Comparison of ENCODE assay signal across 30 cellular contexts in the genomic region with DNA sequence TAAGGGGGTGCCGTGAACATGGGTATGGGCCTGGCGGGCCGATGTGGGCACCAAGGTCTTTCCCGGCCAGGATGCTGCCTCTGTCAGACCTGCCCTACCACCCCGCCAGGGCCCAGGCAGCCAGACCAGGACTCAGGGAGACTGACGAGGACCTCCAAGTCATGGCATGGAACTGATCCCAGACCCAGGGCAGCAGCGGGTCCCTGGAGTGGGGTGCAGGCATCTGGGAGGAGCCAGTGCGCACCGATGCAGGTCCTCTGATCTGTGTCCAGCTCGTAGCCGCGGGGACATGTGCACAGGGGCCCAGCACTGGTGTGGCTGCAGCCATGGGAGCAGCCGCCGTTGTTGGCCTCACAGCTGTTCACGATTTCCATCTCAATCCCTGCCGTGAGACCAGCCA. TPM values are rescaled to one million over a fixed set of nuclear protein-coding genes. Genes with fewer than 3 reads are reported as not detected.
"Had no signal": no experiment of that assay in that cellular context is flagged by ENCODE, and none has a peak within 500 bp of the region (broad histone marks: within the 10 kb centered on the region; RNA-seq: fewer than 3 reads in every experiment).

No MANE protein-coding gene starts in this region.

- H3K4me2 ChIP-seq: neural progenitor cell, smooth muscle cell had no signal

- FAIRE-seq: pancreas, urothelium cell line had no signal

- H3K4me1 Mint-ChIP-seq: natural killer cell; nephron; neural progenitor cell; stimulated activated naive CD8-positive, alpha-beta T cell treated with anti-CD3 and anti-CD28 coated beads, Interleukin-15, amount 100 ng/mL, for 72 hours had no signal

- H3K4me3 ChIP-seq: neural progenitor cell, pancreas, psoas muscle, skin epidermis, smooth muscle cell, spleen, suprapubic skin, testis, tibial artery, transverse colon, upper lobe of left lung, vagina had no signal

- ATAC-seq: naive thymus-derived CD4-positive, alpha-beta T cell; natural killer cell; pancreas; right cardiac atrium; sciatic nerve; stimulated activated naive CD8-positive, alpha-beta T cell treated with anti-CD3 and anti-CD28 coated beads, Interleukin-15, amount 100 ng/mL, for 72 hours; stimulated activated naive CD8-positive, alpha-beta T cell treated with anti-CD3 and anti-CD28 coated beads, Interleukin-15, Interleukin-2, amounts not matched to agents 100 U/mL and 50 U/mL, for 24 hours had no signal

- H3K27ac ChIP-seq: neural progenitor cell, neutrophil, pancreas, psoas muscle, skin epidermis, spleen, suprapubic skin, testis, tibial artery, transverse colon, upper lobe of left lung, vagina had no signal

- H3K9me3 ChIP-seq: neutrophil, pancreas, psoas muscle, spleen, suprapubic skin, testis, tibial artery, transverse colon, upper lobe of left lung, vagina had no signal

- H3K9ac ChIP-seq: neural progenitor cell had no signal

- H3K27ac Mint-ChIP-seq: naive thymus-derived CD4-positive, alpha-beta T cell; natural killer cell; nephron; stimulated activated memory B cell treated with anti-CD40 and anti-IgM and Interleukin-4, amounts not matched to agents 10 μg/mL and 1 μg/mL and 100 μg/mL, for 72 hours; stimulated activated naive CD8-positive, alpha-beta T cell treated with anti-CD3 and anti-CD28 coated beads, Interleukin-15, amount 100 ng/mL, for 72 hours had no signal

- H2AFZ ChIP-seq: neural progenitor cell had no signal

- H3K36me3 ChIP-seq: neural progenitor cell, pancreas, transverse colon had no signal

- H3K4me1 ChIP-seq: neural progenitor cell, pancreas, spleen, testis, transverse colon, upper lobe of left lung, vagina had no signal

- DNase-seq: naive thymus-derived CD4-positive, alpha-beta T cell; natural killer cell; nucleus accumbens; psoas muscle; spleen; stimulated activated CD4-positive, alpha-beta T cell treated with anti-CD3 and anti-CD28 coated beads, Interleukin-12 subunit alpha, Interleukin-12 subunit beta, amount 100 ng/mL, for 4 hours; stimulated activated CD4-positive, alpha-beta T cell treated with anti-CD3 and anti-CD28 coated beads, Interleukin-1b, Interleukin-23, amount 100 ng/mL, for 48 hours; stimulated activated CD4-positive, alpha-beta T cell treated with anti-CD3 and anti-CD28 coated beads, Interleukin-4, amount 100 ng/mL, for 1 hour; stimulated activated CD4-positive, alpha-beta T cell treated with anti-CD3 and anti-CD28 coated beads, Interleukin-4, amount 100 ng/mL, for 4 hours; stimulated activated CD8-positive, alpha-beta memory T cell treated with anti-CD3 and anti-CD28 coated beads, Interleukin-4, amount 100 ng/mL, for 48 hours; stimulated activated naive CD4-positive, alpha-beta T cell; stimulated activated naive CD8-positive, alpha-beta T cell treated with anti-CD3 and anti-CD28 coated beads, Interleukin-15, amount 100 ng/mL, for 72 hours; stimulated activated naive CD8-positive, alpha-beta T cell treated with anti-CD3 and anti-CD28 coated beads, Interleukin-15, Interleukin-2, amounts not matched to agents 100 U/mL and 50 U/mL, for 24 hours; substantia nigra; testis; tibial artery; transverse colon had no signal

- H3K27me3 ChIP-seq: neural progenitor cell, neutrophil, pancreas, spleen, suprapubic skin, testis, tibial artery, transverse colon, upper lobe of left lung, vagina had no signal

- H3K36me3 Mint-ChIP-seq: natural killer cell; stimulated activated memory B cell treated with anti-CD40 and anti-IgM and Interleukin-4, amounts not matched to agents 10 μg/mL and 1 μg/mL and 100 μg/mL, for 72 hours had no signal

- H3K4me3 Mint-ChIP-seq: naive thymus-derived CD4-positive, alpha-beta T cell; natural killer cell; nephron; neural progenitor cell; stimulated activated memory B cell treated with anti-CD40 and anti-IgM and Interleukin-4, amounts not matched to agents 10 μg/mL and 1 μg/mL and 100 μg/mL, for 72 hours; stimulated activated naive CD8-positive, alpha-beta T cell treated with anti-CD3 and anti-CD28 coated beads, Interleukin-15, amount 100 ng/mL, for 72 hours had no signal

- H3K27me3 Mint-ChIP-seq: naive thymus-derived CD4-positive, alpha-beta T cell; stimulated activated memory B cell treated with anti-CD40 and anti-IgM and Interleukin-4, amounts not matched to agents 10 μg/mL and 1 μg/mL and 100 μg/mL, for 72 hours; stimulated activated naive CD8-positive, alpha-beta T cell treated with anti-CD3 and anti-CD28 coated beads, Interleukin-15, amount 100 ng/mL, for 72 hours had no signal

- H3K9me3 Mint-ChIP-seq: naive thymus-derived CD4-positive, alpha-beta T cell; natural killer cell; nephron; neural progenitor cell; stimulated activated naive CD8-positive, alpha-beta T cell treated with anti-CD3 and anti-CD28 coated beads, Interleukin-15, amount 100 ng/mL, for 72 hours had no signal

RNA-seq across cellular contexts. Expression of a gene that starts 56.8 kb away (rescaled TPM):
- total RNA-seq: natural killer cell had no signal
- polyA plus RNA-seq: naive thymus-derived CD4-positive, alpha-beta T cell had no signal
